In the genomic region with DNA sequence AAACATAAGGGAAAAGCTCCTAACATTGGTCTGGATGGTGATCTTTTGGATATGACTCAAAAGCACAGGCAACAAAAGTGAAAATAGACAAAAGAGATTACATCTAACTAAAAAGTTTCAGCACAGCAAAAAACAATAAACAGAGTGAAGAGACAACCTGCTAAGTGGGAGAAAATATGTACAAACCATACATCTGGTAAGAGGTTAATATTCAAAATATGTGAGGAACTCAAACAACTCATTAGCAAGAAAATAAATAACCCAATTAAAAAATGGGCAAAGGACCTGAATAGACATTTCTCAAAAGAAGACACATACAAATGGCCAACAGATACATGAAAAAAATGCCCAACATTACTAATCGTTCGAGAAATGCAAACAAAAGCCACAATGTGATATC, we compare ENCODE assay signal across 19 cellular contexts. TPM values are rescaled to one million over a fixed set of nuclear protein-coding genes. Genes with fewer than 3 reads are reported as not detected.
DNase-seq lines count a peak whose midpoint lies in the region; ATAC-seq, FAIRE-seq and TF ChIP-seq lines count a peak whose summit lies in the region.
"Had no signal": no experiment of that assay in that cellular context is flagged by ENCODE, and none has a peak within 500 bp of the region (broad histone marks: within the 10 kb centered on the region; RNA-seq: fewer than 3 reads in every experiment).

No MANE protein-coding gene starts in this region.

- no peak for TF ChIP-seq POLR2A in GM12892 (IDR thresholded peaks at IDR 0.05; ENCODE audit: low read depth, low read length)

- DNase-seq in EH (ENCODE audit: low read depth) (peak; percentile 59), GM12892 (ENCODE audit: insufficient read length) (no peak), fibroblast of villous mesenchyme (ENCODE audit: low read depth) (peak; percentile 28), NCI-H2171 (lab: John Stamatoyannopoulos, UW) (no peak)
- DNase-seq: AML-193; Caco-2; CD4-positive, alpha-beta T cell; GF-D8; H9; KBM-7 had no signal

- ATAC-seq in HG02571 (IDR thresholded peaks at IDR 0.05; ENCODE audit: unreplicated experiment) (no peak), GM19455 (IDR thresholded peaks at IDR 0.05; ENCODE audit: unreplicated experiment) (no peak)
- ATAC-seq: HepG2 had no signal

- no peak for TF ChIP-seq CTCF in fibroblast of villous mesenchyme (IDR thresholded peaks at IDR 0.05; ENCODE audit: insufficient read depth, low read depth, low read length)

- FAIRE-seq in GM12892 (lab: Jason Lieb, UNC): peak; percentile 40
- FAIRE-seq: D721Med, GM12891, GM18507, H1, HepG2 had no signal

- H3K4me3 ChIP-seq in fibroblast of villous mesenchyme (ENCODE audit: low read depth, low read length): no peak overlapping the region

RNA-seq across cellular contexts. Expression of gene NR1I2, which starts 19.0 kb away (rescaled TPM):
- 1.1 TPM for polyA plus RNA-seq in GM12892 (2012; ENCODE audit: missing spikeins)
- total RNA-seq in fibroblast of villous mesenchyme: under 0.01 TPM in 2 replicates
- total RNA-seq: A172, Caco-2, H9 had no signal
- polyA plus RNA-seq: BJ had no signal

Comparison
In these comparisons a context has a peak if more than half of its experiments do, and no peak if none do; other contexts are left out.
1. DNase-seq: peak in EH (single experiment) and fibroblast of villous mesenchyme (single experiment); none in GM12892 (single experiment) and NCI-H2171 (single experiment).